22 cellular contexts compared by ENCODE assay signal in the genomic region with DNA sequence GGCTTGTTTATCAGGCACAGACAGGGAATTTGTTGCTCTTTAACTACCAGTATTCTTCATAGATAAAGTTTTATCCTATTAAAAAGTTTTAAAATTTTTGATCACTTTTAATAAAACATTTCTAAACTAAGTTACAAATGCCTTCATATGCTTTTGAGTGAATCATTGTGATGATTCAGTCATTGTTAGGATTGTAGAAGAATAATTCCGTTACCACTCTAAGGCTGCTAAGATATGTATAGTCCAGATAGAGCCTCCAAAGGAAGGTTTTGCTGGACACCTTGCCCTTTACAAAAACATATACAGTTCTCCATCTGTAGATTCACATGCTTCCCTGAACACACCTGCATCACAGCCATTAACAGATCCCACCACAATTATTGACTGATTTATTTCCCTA.
"Had no signal": no experiment of that assay in that cellular context is flagged by ENCODE, and none has a peak within 500 bp of the region (broad histone marks: within the 10 kb centered on the region; RNA-seq: fewer than 3 reads in every experiment).

No MANE protein-coding gene starts in this region.

- H3K27me3 Mint-ChIP-seq: stimulated activated memory B cell treated with anti-CD40 and anti-IgM and Interleukin-4, amounts not matched to agents 10 μg/mL and 1 μg/mL and 100 μg/mL, for 72 hours had no signal

- H3K27ac Mint-ChIP-seq: activated B cell treated with CpG ODN at 0.5 μM for 24 hours; activated CD4-positive, alpha-beta T cell treated with anti-CD3 and anti-CD28 coated beads for 36 hours; activated naive CD4-positive, alpha-beta T cell treated with anti-CD3 and anti-CD28 coated beads for 36 hours; naive B cell; stimulated activated memory B cell treated with anti-CD40 and anti-IgM and Interleukin-4, amounts not matched to agents 10 μg/mL and 1 μg/mL and 100 μg/mL, for 72 hours; T-helper 1 cell treated with Interleukin-12 subunit alpha and Interleukin-12 subunit beta and Interleukin-4 antibody, amounts not matched to agents 30 μg/mL and 1 μg/mL, for 36 hours; type B pancreatic cell had no signal

- H3K4me1 Mint-ChIP-seq: activated B cell treated with CpG ODN at 0.5 μM for 24 hours; activated CD4-positive, alpha-beta T cell treated with anti-CD3 and anti-CD28 coated beads for 36 hours; naive B cell; stimulated activated memory B cell treated with anti-CD40 and anti-IgM and Interleukin-4, amounts not matched to agents 10 μg/mL and 1 μg/mL and 100 μg/mL, for 72 hours had no signal

- H3K9me3 Mint-ChIP-seq: activated B cell treated with CpG ODN at 0.5 μM for 24 hours; activated naive CD4-positive, alpha-beta T cell treated with anti-CD3 and anti-CD28 coated beads for 36 hours; activated T-cell treated with anti-CD3 and anti-CD28 coated beads, Interleukin-2, amount 50 U/mL, for 4 hours; naive B cell; stimulated activated memory B cell treated with anti-CD40 and anti-IgM and Interleukin-4, amounts not matched to agents 10 μg/mL and 1 μg/mL and 100 μg/mL, for 72 hours; T-helper 1 cell treated with Interleukin-12 subunit alpha and Interleukin-12 subunit beta and Interleukin-4 antibody, amounts not matched to agents 30 μg/mL and 1 μg/mL, for 36 hours; type B pancreatic cell had no signal

- FAIRE-seq: frontal cortex, small intestine had no signal

- H3K27ac ChIP-seq: body of pancreas, left lung, testis had no signal

- H3K36me3 Mint-ChIP-seq: naive B cell; stimulated activated memory B cell treated with anti-CD40 and anti-IgM and Interleukin-4, amounts not matched to agents 10 μg/mL and 1 μg/mL and 100 μg/mL, for 72 hours; type B pancreatic cell had no signal

- H3K9me3 ChIP-seq: body of pancreas, left lung, testis had no signal

- H3K4me1 ChIP-seq: left lung, testis had no signal

- ATAC-seq: activated CD4-positive, alpha-beta T cell treated with anti-CD3 and anti-CD28 coated beads for 36 hours; activated T-cell treated with anti-CD3 and anti-CD28 coated beads, Interleukin-2, amount 50 U/mL, for 4 hours; body of pancreas; left lung; sciatic nerve; stimulated activated memory B cell treated with anti-CD40 and anti-IgM and Interleukin-4, amounts not matched to agents 10 μg/mL and 1 μg/mL and 100 μg/mL, for 72 hours had no signal

- H3K36me3 ChIP-seq: left lung had no signal

- H3K27me3 ChIP-seq: body of pancreas, left lung, testis had no signal

- DNase-seq: activated B cell treated with CpG ODN at 0.5 μM for 24 hours; activated CD4-positive, alpha-beta T cell treated with anti-CD3 and anti-CD28 coated beads for 36 hours; activated CD4-positive, alpha-beta T cell treated with anti-CD3 and anti-CD28 coated beads, Interleukin-2, amount 50 U/mL, for 4 hours; activated CD8-positive, alpha-beta memory T cell treated with anti-CD3 and anti-CD28 coated beads, Interleukin-2, amount 50 U/mL, for 48 hours; activated naive CD4-positive, alpha-beta T cell treated with anti-CD3 and anti-CD28 coated beads for 36 hours; activated T-cell treated with anti-CD3 and anti-CD28 coated beads, Interleukin-2, amount 50 U/mL, for 4 hours; body of pancreas; erythroblast; hippocampal formation; kidney glomerular epithelial cell; left lung; naive B cell; nucleus accumbens; small intestine; T1000; testis had no signal

- H3K4me3 ChIP-seq: body of pancreas, left lung, lung, testis had no signal

- H3K4me3 Mint-ChIP-seq: activated B cell treated with CpG ODN at 0.5 μM for 24 hours; activated CD4-positive, alpha-beta T cell treated with anti-CD3 and anti-CD28 coated beads for 36 hours; activated naive CD4-positive, alpha-beta T cell treated with anti-CD3 and anti-CD28 coated beads for 36 hours; activated T-cell treated with anti-CD3 and anti-CD28 coated beads, Interleukin-2, amount 50 U/mL, for 4 hours; naive B cell; stimulated activated memory B cell treated with anti-CD40 and anti-IgM and Interleukin-4, amounts not matched to agents 10 μg/mL and 1 μg/mL and 100 μg/mL, for 72 hours; T-helper 1 cell treated with Interleukin-12 subunit alpha and Interleukin-12 subunit beta and Interleukin-4 antibody, amounts not matched to agents 30 μg/mL and 1 μg/mL, for 36 hours; type B pancreatic cell had no signal
